ENCODE assay signal across 1 cellular context in genomic region chr20:1119524-1119923, GRCh38.
TF ChIP-seq lines count a peak whose summit lies in the region.

No MANE protein-coding gene starts in this region.

TF ChIP-seq in GM23338, 12 proteins besides CTCF, POLR2A, EP300 and RAD21 (continued from another document):
- TF ChIP-seq REST (IDR thresholded peaks at IDR 0.05; ENCODE audit: unreplicated experiment): no peak
- no peak for TF ChIP-seq STAT1 (IDR thresholded peaks at IDR 0.05; ENCODE audit: unreplicated experiment)
- TF ChIP-seq ZNF331 (CRISPR knock-in tag; IDR thresholded peaks at IDR 0.05; ENCODE audit: low read depth): no peak
- TF ChIP-seq ZNF462 (CRISPR knock-in tag; IDR thresholded peaks at IDR 0.05): no peak
- TF ChIP-seq ZNF114 (CRISPR knock-in tag; IDR thresholded peaks at IDR 0.05): no peak
